In the genomic region with DNA sequence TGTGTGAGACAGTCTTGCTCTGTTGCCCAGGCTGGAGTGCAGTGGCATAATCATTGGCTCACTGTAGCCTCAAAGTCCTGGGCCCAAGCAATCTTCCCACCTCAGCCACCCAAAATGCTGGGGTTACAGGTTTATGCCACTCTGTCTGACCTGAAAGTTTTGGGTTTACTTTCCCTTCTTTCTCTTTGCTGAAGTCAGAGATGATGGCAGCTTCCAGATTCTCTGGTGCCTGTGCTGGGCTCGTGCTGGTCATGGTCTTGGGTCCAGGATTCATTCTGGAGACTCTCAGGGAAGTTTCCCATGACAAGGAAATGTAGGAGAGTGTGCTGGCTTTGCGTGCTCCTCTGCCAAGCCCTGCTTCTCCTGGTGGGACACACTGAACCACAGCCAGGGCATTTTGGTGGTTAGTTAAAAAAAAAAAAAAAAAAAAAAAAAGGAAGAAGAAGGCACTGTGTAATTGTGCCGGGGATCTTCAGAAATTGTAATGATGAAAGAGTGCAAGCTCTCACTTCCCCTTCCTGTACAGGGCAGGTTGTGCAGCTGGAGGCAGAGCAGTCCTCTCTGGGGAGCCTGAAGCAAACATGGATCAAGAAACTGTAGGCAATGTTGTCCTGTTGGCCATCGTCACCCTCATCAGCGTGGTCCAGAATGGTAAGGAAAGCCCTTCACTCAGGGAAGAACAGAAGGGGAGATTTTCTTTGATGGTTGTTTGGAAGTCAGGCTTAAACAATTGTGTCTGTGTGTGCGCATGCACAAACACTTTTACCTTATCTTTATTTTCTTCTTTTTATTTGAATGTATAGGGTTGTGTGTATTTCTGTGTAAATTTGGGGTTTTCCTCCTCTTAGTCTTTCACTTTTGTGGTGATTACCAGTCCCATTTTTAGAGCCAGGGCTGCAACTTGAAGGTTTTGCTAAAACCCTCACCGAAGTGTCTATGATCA, we compare ENCODE assay signal across 8 cellular contexts. TPM values are rescaled to one million over a fixed set of nuclear protein-coding genes. Genes with fewer than 3 reads are reported as not detected.
DNase-seq lines count a peak whose midpoint lies in the region; ATAC-seq and TF ChIP-seq lines count a peak whose summit lies in the region.

A gene (plus strand): TSS at position 519 of the 943 bp plus-strand sequence. CDS start 63 bp downstream, at position 582.

- no peaks in the 10 kb centered on the region for H4K20me1 ChIP-seq in osteoblast (ENCODE audit: insufficient read depth, low read length)

- no peaks in the 10 kb centered on the region for H3K36me3 Mint-ChIP-seq in endothelial cell (ENCODE audit: low read depth, unreplicated experiment)

- TF ChIP-seq CTCF in adrenal gland (IDR thresholded peaks at IDR 0.05) (no peak), osteoblast (IDR thresholded peaks at IDR 0.05; ENCODE audit: extremely low read depth, low read depth, low read length) (no peak), endothelial cell (IDR thresholded peaks at IDR 0.05; ENCODE audit: unreplicated experiment) (no peak)

- peaks cover 5% of the 10 kb centered on the region for H3K27me3 Mint-ChIP-seq in endothelial cell (ENCODE audit: unreplicated experiment)

- H3K9me3 Mint-ChIP-seq in endothelial cell (ENCODE audit: unreplicated experiment), result no peaks in the 10 kb centered on the region

- H3K27ac Mint-ChIP-seq in endothelial cell (ENCODE audit: unreplicated experiment), result no peak within 1 kb of the TSS

- peak; percentile 13 to 31 for TF ChIP-seq POLR2A in adrenal gland (IDR thresholded peaks at IDR 0.05)

- H3K27ac ChIP-seq in adrenal gland, result peak within 1 kb of the TSS in 2 of 5 donors; percentile 29 to 32
- H3K27ac ChIP-seq in osteoblast (ENCODE audit: low read depth, low read length), result no peak within 1 kb of the TSS

- ATAC-seq in GM18520 (IDR thresholded peaks at IDR 0.05; ENCODE audit: unreplicated experiment), result peak; percentile 45
- ATAC-seq in HG02588 (IDR thresholded peaks at IDR 0.05; ENCODE audit: unreplicated experiment), result peak; percentile 74

- H3K9me3 ChIP-seq in adrenal gland (replicated peaks in 1 of 3) (no peaks in the 10 kb centered on the region), osteoblast (ENCODE audit: low read depth, low read length) (no peaks in the 10 kb centered on the region)

- no peak within 1 kb of the TSS for H2AFZ ChIP-seq in osteoblast (ENCODE audit: low read length)

- DNase-seq in NAMALWA (ENCODE audit: low spot score) (peak; percentile 92), adrenal gland (peak in 1 of 7 donors; percentile 4), osteoblast (ENCODE audit: insufficient read length, low spot score, missing footprints) (no peak), AG08395 (ENCODE audit: low spot score) (no peak), H4 (ENCODE audit: low spot score) (no peak), endothelial cell (ENCODE audit: low spot score) (no peak)

- intact Hi-C loops in adrenal gland (cut with DNase I), result no loop called here

- peaks cover 0 to 14% of the 10 kb centered on the region in 2 donors for H3K4me1 ChIP-seq in adrenal gland (replicated peaks in 1 of 2)
- H3K4me1 ChIP-seq in osteoblast (ENCODE audit: insufficient read depth, low read length), result peaks cover 19% of the 10 kb centered on the region

- peaks cover 31% of the 10 kb centered on the region for H3K4me1 Mint-ChIP-seq in endothelial cell (ENCODE audit: unreplicated experiment)

- H3K27me3 ChIP-seq in adrenal gland (no peaks in the 10 kb centered on the region), osteoblast (ENCODE audit: insufficient read depth, low read length) (peaks cover 3% of the 10 kb centered on the region)

- H3K4me3 ChIP-seq in adrenal gland, result peak within 1 kb of the TSS in 1 of 4 donors; percentile 37
- H3K4me3 ChIP-seq in osteoblast (ENCODE audit: insufficient read depth, low read length), result no peak within 1 kb of the TSS

- no peak within 1 kb of the TSS for H3K4me3 Mint-ChIP-seq in endothelial cell (ENCODE audit: unreplicated experiment)

- WGBS in adrenal gland, 4 donors, result 71 to 82% (median 77%) methylated on average over 6 to 7 of the region's 7 CpGs

- peak within 1 kb of the TSS; percentile 28 for H3K4me2 ChIP-seq in osteoblast (ENCODE audit: insufficient read depth, low read length)

- no peaks in the 10 kb centered on the region for H3K79me2 ChIP-seq in osteoblast (ENCODE audit: insufficient read depth, low read length)

- H3K36me3 ChIP-seq in adrenal gland (replicated peaks in 1 of 2), result no peaks in the 10 kb centered on the region
- no peaks in the 10 kb centered on the region for H3K36me3 ChIP-seq in osteoblast (ENCODE audit: insufficient read depth, low read length)

RNA-seq across cellular contexts. Expression of the gene that starts here (rescaled TPM):
- total RNA-seq in adrenal gland, result 100 to 1,000 TPM in 1 of 8 donors, 10 to 100 TPM in 7; 21.1 to 122 (median 44.2) TPM
- polyA plus RNA-seq in adrenal gland, result 10 to 100 TPM in 1 of 3 donors, 1 to 10 TPM in 2; 6.3 to 42.8 (median 7.1) TPM
- total RNA-seq in osteoblast, result 0.29 TPM in 1 of 2 replicates, not detected in the other
- total RNA-seq in H4 (2014; rRNA removed; shearing (Covaris generic)), result 1.1 and 1.2 TPM in 2 replicates
- 1.9 TPM for total RNA-seq in endothelial cell (ENCODE audit: unreplicated experiment)
